Comparison of ENCODE assay signal across 12 cellular contexts in the genomic region with DNA sequence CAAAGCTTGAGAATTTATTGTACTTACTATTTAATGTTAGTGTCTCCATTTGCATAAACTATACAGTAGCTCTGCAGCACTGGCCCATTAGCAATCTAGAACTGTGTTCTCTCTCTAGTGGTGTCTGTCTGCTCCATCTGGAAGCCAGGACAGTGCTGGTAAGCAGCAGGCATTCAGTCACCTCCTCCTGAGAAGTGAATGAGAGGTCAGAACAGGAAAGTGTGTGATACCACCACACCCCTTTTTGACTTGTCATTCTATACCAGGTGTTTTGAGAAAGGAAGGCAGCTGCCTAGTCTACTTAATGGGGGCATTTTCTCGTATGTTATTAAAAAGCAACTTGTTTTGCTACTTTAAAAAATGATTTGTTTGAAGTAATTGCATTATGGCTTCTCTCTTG. TPM values are rescaled to one million over a fixed set of nuclear protein-coding genes. Genes with fewer than 3 reads are reported as not detected.
DNase-seq lines count a peak whose midpoint lies in the region; ATAC-seq, FAIRE-seq and TF ChIP-seq lines count a peak whose summit lies in the region.
"Had no signal": no experiment of that assay in that cellular context is flagged by ENCODE, and none has a peak within 500 bp of the region (broad histone marks: within the 10 kb centered on the region; RNA-seq: fewer than 3 reads in every experiment).

No MANE protein-coding gene starts in this region.

- TF ChIP-seq EP300 in SK-N-SH (IDR thresholded peaks at IDR 0.05; ENCODE audit: borderline replicate concordance in 1 of 2, low read depth in 1 of 2, low read length in 1 of 2), result no peak

- H3K9me3 ChIP-seq in HUES48 (ENCODE audit: control insufficient read depth, insufficient read depth, low read length) (no peaks in the 10 kb centered on the region), SK-N-SH (no peaks in the 10 kb centered on the region), keratinocyte (ENCODE audit: control insufficient read depth, low read depth, low read length) (no peaks in the 10 kb centered on the region)
- H3K9me3 ChIP-seq: tibial artery had no signal

- POLR2A ChIA-PET in SK-N-SH (lab: Yijun Ruan, JAX), result no interaction called here

- H3K4me2 ChIP-seq in SK-N-SH, result no peak overlapping the region
- H3K4me2 ChIP-seq in keratinocyte (ENCODE audit: control insufficient read depth, extremely low read depth, insufficient read depth, low read depth, low read length), result peak overlapping the region; percentile 33

- H3K27ac ChIP-seq in HUES48 (ENCODE audit: low read depth, low read length) (peak overlapping the region; percentile 8), SK-N-SH (ENCODE audit: low read depth in 2 of 2, low read length in 1 of 2) (peak overlapping the region in 1 of 2 experiments; percentile 12; a peak in 1 of 4 replicates), keratinocyte (ENCODE audit: control insufficient read depth, insufficient read depth, low read length) (no peak overlapping the region)
- H3K27ac ChIP-seq: tibial artery had no signal

- H3K4me3 ChIP-seq in HUES48 (ENCODE audit: low read depth, low read length) (no peak overlapping the region), SK-N-SH (ENCODE audit: low read depth in 2 of 2, low read length in 1 of 2) (no peak overlapping the region), keratinocyte (ENCODE audit: control insufficient read depth in 2 of 3, extremely low read depth in 1 of 3, insufficient read depth in 2 of 3, low read depth in 1 of 3, low read length in 3 of 3) (no peak overlapping the region)
- H3K4me3 ChIP-seq: tibial artery had no signal

- TF ChIP-seq RAD21 in SK-N-SH (IDR thresholded peaks at IDR 0.05; ENCODE audit: low read length), result no peak

- H3K36me3 ChIP-seq in HUES48 (ENCODE audit: control insufficient read depth, insufficient read depth, low read length), result peaks cover 7% of the 10 kb centered on the region; the same call in 1 of the 2 replicates
- H3K36me3 ChIP-seq in SK-N-SH (replicated peaks in 1 of 2; ENCODE audit: control insufficient read depth in 1 of 2, insufficient read depth in 2 of 2, low read length in 1 of 2), result peaks cover 4 to 36% of the 10 kb centered on the region in 2 experiments
- no peaks in the 10 kb centered on the region for H3K36me3 ChIP-seq in keratinocyte (ENCODE audit: control insufficient read depth in 2 of 2, extremely low read depth in 1 of 2, insufficient read depth in 2 of 2, low read length in 2 of 2)
- H3K36me3 ChIP-seq: tibial artery had no signal

- dilution Hi-C loops in keratinocyte (cut with MboI; ENCODE audit: extremely low pct_ligation_motif_present, low sequenced_read_pairs), result no loop called here

- H3K27me3 ChIP-seq in HUES48 (ENCODE audit: control insufficient read depth, insufficient read depth, low read length) (no peaks in the 10 kb centered on the region), SK-N-SH (ENCODE audit: insufficient read depth) (no peaks in the 10 kb centered on the region), keratinocyte (ENCODE audit: control insufficient read depth, extremely low read depth, insufficient read depth, low read length) (no peaks in the 10 kb centered on the region)
- H3K27me3 ChIP-seq: tibial artery had no signal

- CTCF ChIA-PET in SK-N-SH (lab: Yijun Ruan, JAX), result interaction anchor here (1.2 kb wide), 1 partner anchor 25 kb away, joined by 3 read pairs; no protein-coding TSS in a partner anchor

- H3K79me2 ChIP-seq in SK-N-SH (ENCODE audit: insufficient read depth) (peaks cover 93% of the 10 kb centered on the region), keratinocyte (ENCODE audit: control insufficient read depth, insufficient read depth, low read length) (peaks cover 89% of the 10 kb centered on the region)

- WGBS in SK-N-SH (ENCODE audit: low lambda C conversion rate), result 91% methylated on average over 1 of the region's 1 CpG

- no peak overlapping the region for H2AFZ ChIP-seq in SK-N-SH (ENCODE audit: low read depth)
- H2AFZ ChIP-seq in keratinocyte (ENCODE audit: control insufficient read depth, low read length), result no peak overlapping the region

- peak; percentile 73 for FAIRE-seq in keratinocyte (lab: Jason Lieb, UNC)
- no peak for FAIRE-seq in frontal cortex (lab: Jason Lieb, UNC)

- H3K4me1 ChIP-seq in HUES48 (ENCODE audit: control insufficient read depth, insufficient read depth, low read length), result peaks cover 8% of the 10 kb centered on the region; the same call in 1 of the 2 replicates
- H3K4me1 ChIP-seq in SK-N-SH (ENCODE audit: control insufficient read depth in 1 of 2, insufficient read depth in 2 of 2, low read depth in 1 of 2, low read length in 1 of 2), result peaks cover 5 to 18% of the 10 kb centered on the region in 2 experiments; a peak in 3 of 4 replicates
- peaks cover 28% of the 10 kb centered on the region for H3K4me1 ChIP-seq in keratinocyte (ENCODE audit: control insufficient read depth, extremely low read depth, insufficient read depth, low read length)

- no peak overlapping the region for H3K9ac ChIP-seq in HUES48 (ENCODE audit: low read depth, low read length)
- no peak overlapping the region for H3K9ac ChIP-seq in SK-N-SH
- H3K9ac ChIP-seq in keratinocyte (ENCODE audit: control insufficient read depth, extremely low read depth, insufficient read depth, low read length), result no peak overlapping the region

- peaks cover 16% of the 10 kb centered on the region for H3F3A ChIP-seq in SK-N-SH (replicated peaks; ENCODE audit: insufficient read depth)

- H3K9me2 ChIP-seq in SK-N-SH, result no peaks in the 10 kb centered on the region

- H4K20me1 ChIP-seq in SK-N-SH (ENCODE audit: insufficient read depth) (peaks cover 77% of the 10 kb centered on the region), keratinocyte (ENCODE audit: control insufficient read depth, extremely low read depth, insufficient read depth, low read length) (peaks cover 12% of the 10 kb centered on the region)

- TF ChIP-seq CTCF in SK-N-SH (IDR thresholded peaks at IDR 0.05) (no peak), keratinocyte (optimal IDR thresholded peaks at IDR 0.05 in 1 of 3, IDR thresholded peaks at IDR 0.05 in 1 of 3, conservative IDR thresholded peaks at IDR 0.05 in 1 of 3; ENCODE audit: extremely low read depth in 1 of 3, insufficient read depth in 2 of 3, low read length in 3 of 3) (no peak)

- peak; percentile 15 for DNase-seq in DMS 273 treated with DMSO at 0.1 percent for 48 hours (lab: John Stamatoyannopoulos, UW)
- peak; percentile 9 for DNase-seq in SK-N-SH
- no peak for DNase-seq in keratinocyte (ENCODE audit: low read depth, low spot score)
- DNase-seq in islet precursor cell, result no peak
- no peak for DNase-seq in frontal cortex (ENCODE audit: low spot score in 2 of 2)
- DNase-seq in AML-193 (lab: John Stamatoyannopoulos, UW), result no peak
- DNase-seq: activated T-cell treated with anti-CD3 and anti-CD28 coated beads, Interleukin-2, amount 50 U/mL, for 1 hour; nephron progenitor cell; SHP77 treated with DMSO at 0.1 percent for 48 hours; tibial artery had no signal

- no peaks in the 10 kb centered on the region for H3K9me1 ChIP-seq in keratinocyte (ENCODE audit: control insufficient read depth, extremely low read depth, insufficient read depth, low read length)

- no peak for ATAC-seq in HG03469 (IDR thresholded peaks at IDR 0.05; ENCODE audit: unreplicated experiment)

TF ChIP-seq in SK-N-SH, 30 proteins besides CTCF, POLR2A, EP300 and RAD21 (continues in another document):
- TF ChIP-seq, protein P1, sequence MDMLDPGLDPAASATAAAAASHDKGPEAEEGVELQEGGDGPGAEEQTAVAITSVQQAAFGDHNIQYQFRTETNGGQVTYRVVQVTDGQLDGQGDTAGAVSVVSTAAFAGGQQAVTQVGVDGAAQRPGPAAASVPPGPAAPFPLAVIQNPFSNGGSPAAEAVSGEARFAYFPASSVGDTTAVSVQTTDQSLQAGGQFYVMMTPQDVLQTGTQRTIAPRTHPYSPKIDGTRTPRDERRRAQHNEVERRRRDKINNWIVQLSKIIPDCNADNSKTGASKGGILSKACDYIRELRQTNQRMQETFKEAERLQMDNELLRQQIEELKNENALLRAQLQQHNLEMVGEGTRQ (IDR thresholded peaks at IDR 0.05; ENCODE audit: borderline replicate concordance, low read depth, low read length), result no peak
- no peak for TF ChIP-seq JUND (IDR thresholded peaks at IDR 0.05)
- TF ChIP-seq SMC3 (IDR thresholded peaks at IDR 0.05; ENCODE audit: low read depth, low read length), result no peak
- TF ChIP-seq GABPA (IDR thresholded peaks at IDR 0.05; ENCODE audit: low read depth), result no peak
- no peak for TF ChIP-seq POLR2AphosphoS5 (IDR thresholded peaks at IDR 0.05; ENCODE audit: low read depth, low read length)
- TF ChIP-seq, protein P2, sequence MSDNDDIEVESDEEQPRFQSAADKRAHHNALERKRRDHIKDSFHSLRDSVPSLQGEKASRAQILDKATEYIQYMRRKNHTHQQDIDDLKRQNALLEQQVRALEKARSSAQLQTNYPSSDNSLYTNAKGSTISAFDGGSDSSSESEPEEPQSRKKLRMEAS (IDR thresholded peaks at IDR 0.05; ENCODE audit: low read depth), result no peak

RNA-seq across cellular contexts. Expression of gene COG3, which starts 3.9 kb away (rescaled TPM):
- polyA plus RNA-seq in SK-N-SH (2012; rRNA removed) (25.6 and 58.9 TPM in 2 replicates), keratinocyte (22.8 to 31.0 TPM (median 24.0 TPM) in 3 replicates)
- polyA plus RNA-seq in SK-N-SH (2012; cell fraction: cytosol; rRNA removed), result 20.8 and 27.4 TPM in 2 replicates
- 53.1 and 53.7 TPM in 2 replicates for polyA plus RNA-seq in SK-N-SH (2012; cell fraction: nucleus; rRNA removed)
- 18.2 TPM for polyA plus RNA-seq in keratinocyte (2011; ENCODE audit: low read depth)
- 10.4 and 18.9 TPM in 2 replicates for polyA plus RNA-seq in keratinocyte (2011; cell fraction: cytosol; rRNA removed)
- 34.2 and 41.7 TPM in 2 replicates for polyA plus RNA-seq in keratinocyte (2011; cell fraction: nucleus; rRNA removed)
- 14.7 and 19.2 TPM in 2 replicates for polyA plus RNA-seq in keratinocyte (2012; ENCODE audit: low replicate concordance)
- 5.0 to 32.4 TPM (median 19.9 TPM) in 3 replicates for polyA minus RNA-seq in keratinocyte
- polyA minus RNA-seq in keratinocyte (2011; cell fraction: cytosol; rRNA and poly(A)+ RNA removed), result 13.4 TPM
- 31.8 and 48.5 TPM in 2 replicates for polyA minus RNA-seq in keratinocyte (2011; cell fraction: nucleus; rRNA and poly(A)+ RNA removed)
- 43.6 TPM for total RNA-seq in frontal cortex

RNA-seq across cellular contexts. Expression of gene SLC25A30, which starts 50.5 kb away (rescaled TPM):
- polyA plus RNA-seq in SK-N-SH (2012; rRNA removed) (9.6 and 13.9 TPM in 2 replicates), keratinocyte (21.4 to 26.8 TPM (median 24.5 TPM) in 3 replicates)
- polyA plus RNA-seq in SK-N-SH (2012; cell fraction: cytosol; rRNA removed), result 11.8 and 13.8 TPM in 2 replicates
- polyA plus RNA-seq in SK-N-SH (2012; cell fraction: nucleus; rRNA removed), result 7.0 and 14.1 TPM in 2 replicates
- polyA plus RNA-seq in keratinocyte (2011; ENCODE audit: low read depth), result 20.1 TPM
- polyA plus RNA-seq in keratinocyte (2011; cell fraction: cytosol; rRNA removed), result 18.5 and 29.4 TPM in 2 replicates
- 20.8 and 21.6 TPM in 2 replicates for polyA plus RNA-seq in keratinocyte (2011; cell fraction: nucleus; rRNA removed)
- polyA plus RNA-seq in keratinocyte (2012; ENCODE audit: low replicate concordance), result 10.6 and 19.4 TPM in 2 replicates
- 26.0 to 49.0 TPM (median 46.0 TPM) in 3 replicates for polyA minus RNA-seq in keratinocyte
- polyA minus RNA-seq in keratinocyte (2011; cell fraction: cytosol; rRNA and poly(A)+ RNA removed), result 19.0 TPM
- 11.8 and 33.2 TPM in 2 replicates for polyA minus RNA-seq in keratinocyte (2011; cell fraction: nucleus; rRNA and poly(A)+ RNA removed)
- total RNA-seq in frontal cortex, result 8.6 TPM

Comparison
In these comparisons a context has a peak if more than half of its experiments do, and no peak if none do; other contexts are left out.
1. DNase-seq: peak in DMS 273 treated with DMSO at 0.1 percent for 48 hours (single experiment) and SK-N-SH (single experiment); none in keratinocyte (single experiment), islet precursor cell (single experiment), frontal cortex (0 of 2) and AML-193 (0 of 2).